Comparison of ENCODE assay signal across 8 cellular contexts in genomic region chr19:41439441-41440222, GRCh38. TPM values are rescaled to one million over a fixed set of nuclear protein-coding genes. Genes with fewer than 3 reads are reported as not detected.
DNase-seq lines count a peak whose midpoint lies in the region; ATAC-seq, FAIRE-seq and TF ChIP-seq lines count a peak whose summit lies in the region.

Gene DMAC2, minus strand, starts transcription at chr19:41439912. Its CDS starts 13 bp downstream, at chr19:41439899.

- peaks cover 21% of the 10 kb centered on the region for H3K27me3 Mint-ChIP-seq in Calu3 (ENCODE audit: unreplicated experiment)

- no peaks in the 10 kb centered on the region for H3K36me3 Mint-ChIP-seq in Calu3 (ENCODE audit: insufficient read depth, unreplicated experiment)

- peak; percentile 76 for ATAC-seq in GM21367 (IDR thresholded peaks at IDR 0.05; ENCODE audit: unreplicated experiment)

- FAIRE-seq in HTR-8/SVneo (lab: Jason Lieb, UNC): peak; percentile 94

- in situ Hi-C loops in endometrial microvascular endothelial cells (cut with HindIII; ENCODE audit: inconsistent ontology term, low pct_unique_long_range_greater_than_20kb, low sequenced_read_pairs): no loop called here

- TF ChIP-seq CTCF in Calu3 (IDR thresholded peaks at IDR 0.05; ENCODE audit: unreplicated experiment): peak; percentile 34

- H3K4me1 Mint-ChIP-seq in Calu3 (ENCODE audit: low read depth, unreplicated experiment): peaks cover 13% of the 10 kb centered on the region

- BruUV-seq in Calu3 (replicated peaks; lab: Mats Ljungman, UMichigan): no TSS peak

- DNase-seq in Calu3 (peak; percentile 97), HTR-8/SVneo (ENCODE audit: insufficient read length, low spot score) (peak; percentile 99), NOMO-1 treated with DMSO at 0.1 percent for 48 hours (lab: John Stamatoyannopoulos, UW; ENCODE audit: unreplicated experiment) (peak; percentile 99), mesenteric fat pad (ENCODE audit: low spot score) (peak; percentile 95)
- DNase-seq in activated CD8-positive, alpha-beta memory T cell treated with anti-CD3 and anti-CD28 coated beads for 4 hours (ENCODE audit: low read depth in 2 of 2): peak; percentile 90 to 94
- peak; percentile 64 for DNase-seq in stimulated activated CD8-positive, alpha-beta memory T cell treated with anti-CD3 and anti-CD28 coated beads, Interleukin-15, amount 100 ng/mL, for 24 hours (ENCODE audit: low read depth)

- no peak within 1 kb of the TSS for H3K4me3 Mint-ChIP-seq in Calu3 (ENCODE audit: low read depth, unreplicated experiment)

- CTCF ChIA-PET in Calu3 (lab: Charles Lee): interaction anchor here (0.5 to 1.7 kb wide), 18 partner anchors 10 to 336 kb away, joined by 3 to 14 read pairs (median 4); partner anchors contain the start of gene B9D2

- no peaks in the 10 kb centered on the region for H3K9me3 Mint-ChIP-seq in Calu3 (ENCODE audit: low read depth, unreplicated experiment)

- intact Hi-C loops in Calu3 (cut with micrococcal nuclease; ENCODE audit: unreplicated experiment): loop anchor here (10.0 kb wide), 1 partner anchor 85 kb away; the partner anchor contains the start of gene TGFB1

- H3K27ac Mint-ChIP-seq in Calu3 (ENCODE audit: unreplicated experiment): no peak within 1 kb of the TSS

RNA-seq across cellular contexts. Expression of gene DMAC2, which starts in this region (rescaled TPM):
- total RNA-seq in Calu3 (2022) (50.5 and 50.8 TPM in 2 replicates), endometrial microvascular endothelial cells (ENCODE audit: inconsistent ontology term) (74.0 TPM), mesenteric fat pad (33.0 TPM)

Comparison
In these comparisons a context has a peak if more than half of its experiments do, and no peak if none do; other contexts are left out.
1. Peak in every context shown above with its lines: DNase-seq and ATAC-seq.